In the genomic region with DNA sequence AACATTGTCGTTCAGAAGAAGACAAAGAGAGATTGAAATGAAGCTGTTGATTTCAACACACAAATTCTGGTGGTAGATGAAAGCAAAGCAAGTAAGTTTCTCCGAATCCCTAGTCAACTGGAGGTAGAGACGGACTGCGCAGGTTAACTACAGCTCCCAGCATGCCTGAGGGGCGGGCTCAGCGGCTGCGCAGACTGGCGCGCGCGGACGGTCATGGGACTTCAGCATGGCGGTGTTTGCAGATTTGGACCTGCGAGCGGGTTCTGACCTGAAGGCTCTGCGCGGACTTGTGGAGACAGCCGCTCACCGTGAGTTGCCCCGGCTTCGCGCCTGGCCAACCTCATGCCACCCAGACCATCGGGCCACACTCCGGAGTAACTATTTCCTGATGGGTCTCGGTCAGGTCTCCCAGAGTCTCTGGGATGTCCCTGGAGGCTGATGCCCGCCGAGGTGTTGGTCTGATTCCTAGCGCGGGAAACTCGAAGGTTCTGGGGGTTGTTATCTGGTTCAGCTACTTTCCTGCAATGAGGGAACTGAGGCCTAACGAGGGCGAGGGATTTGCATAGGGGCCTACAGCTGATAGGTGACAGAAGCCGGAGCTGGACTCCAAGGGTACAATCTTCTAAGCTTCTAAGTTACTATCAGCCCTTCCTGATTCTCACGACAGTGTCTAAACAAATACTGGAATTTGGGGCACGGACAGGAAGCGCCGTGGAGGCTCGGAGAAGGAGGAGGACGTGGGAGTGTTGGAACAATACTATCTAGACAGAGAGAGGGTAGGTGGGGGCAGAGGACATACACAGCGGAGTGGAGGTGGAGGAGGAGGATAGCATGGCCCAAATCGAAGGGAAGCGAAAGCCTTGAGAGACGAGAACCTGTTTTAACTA, we compare ENCODE assay signal across 1 cellular context.
TF ChIP-seq lines count a peak whose summit lies in the region.

Gene RPP30, plus strand, starts transcription at position 214 of the 887 bp plus-strand sequence. Its CDS starts 13 bp downstream, at position 227.

TF ChIP-seq in HepG2, 621 proteins besides CTCF, POLR2A, EP300 and RAD21 (continued from another document and continues in another):
- TF ChIP-seq HMGXB3 (CRISPR knock-in tag; IDR thresholded peaks at IDR 0.05; ENCODE audit: borderline replicate concordance) (0 out of 2 replicates have a peak, but pooled peaks have one; percentile 10), NONO (IDR thresholded peaks at IDR 0.05) (no peak), NONO (CRISPR knock-in tag; conservative IDR thresholded peaks at IDR 0.05) (peak; percentile 43; the same call in 1 of the 2 replicates), ZNF616 (CRISPR knock-in tag; IDR thresholded peaks at IDR 0.05; ENCODE audit: low read depth) (no peak), MATR3 (CRISPR knock-in tag; IDR thresholded peaks at IDR 0.05) (no peak), ZNF788 (CRISPR knock-in tag; IDR thresholded peaks at IDR 0.05; ENCODE audit: borderline replicate concordance) (peak; percentile 66; the same call in 1 of the 2 replicates), STAG1 (CRISPR knock-in tag; IDR thresholded peaks at IDR 0.05) (no peak), TOPORS (CRISPR knock-in tag; IDR thresholded peaks at IDR 0.05) (no peak), IRX3 (CRISPR knock-in tag; IDR thresholded peaks at IDR 0.05; ENCODE audit: borderline replicate concordance, low read depth) (no peak), ZNF792 (CRISPR knock-in tag; IDR thresholded peaks at IDR 0.05) (no peak), ZNF10 (CRISPR knock-in tag; IDR thresholded peaks at IDR 0.05; ENCODE audit: borderline replicate concordance, low read depth) (0 out of 2 replicates have a peak, but pooled peaks have one; percentile 55), REL (CRISPR knock-in tag; conservative IDR thresholded peaks at IDR 0.05) (no peak), ZNF567 (CRISPR knock-in tag; IDR thresholded peaks at IDR 0.05; ENCODE audit: borderline replicate concordance) (0 out of 2 replicates have a peak, but pooled peaks have one; percentile 39), ZNF598 (CRISPR knock-in tag; IDR thresholded peaks at IDR 0.05; ENCODE audit: borderline replicate concordance) (peak; percentile 73; the same call in 1 of the 2 replicates), SAP130 (CRISPR knock-in tag; IDR thresholded peaks at IDR 0.05; ENCODE audit: low read depth) (peak; percentile 77), GABPA (IDR thresholded peaks at IDR 0.05; ENCODE audit: low read depth, low read length) (no peak), GABPA (CRISPR knock-in tag; IDR thresholded peaks at IDR 0.05; ENCODE audit: low read depth) (peak; percentile 59), RORA (CRISPR knock-in tag; IDR thresholded peaks at IDR 0.05) (no peak), KAT8 (CRISPR knock-in tag; IDR thresholded peaks at IDR 0.05) (peak; percentile 82), NFYB (CRISPR knock-in tag; IDR thresholded peaks at IDR 0.05) (0 out of 2 replicates have a peak, but pooled peaks have one; percentile 33), ZNF329 (CRISPR knock-in tag; IDR thresholded peaks at IDR 0.05; ENCODE audit: low read depth) (peak; percentile 83; the same call in 1 of the 2 replicates), ZNF414 (CRISPR knock-in tag; IDR thresholded peaks at IDR 0.05) (no peak), MYC (CRISPR knock-in tag; IDR thresholded peaks at IDR 0.05; ENCODE audit: borderline replicate concordance) (peak; percentile 23; the same call in 1 of the 2 replicates), ZSCAN29 (CRISPR knock-in tag; conservative IDR thresholded peaks at IDR 0.05) (no peak), MAX (IDR thresholded peaks at IDR 0.05) (peak; percentile 33), SP4 (CRISPR knock-in tag; IDR thresholded peaks at IDR 0.05) (peak; percentile 81; the same call in 1 of the 2 replicates), FIP1L1 (IDR thresholded peaks at IDR 0.05; ENCODE audit: borderline replicate concordance, insufficient read depth, low read depth, low read length) (no peak), ZUFSP (CRISPR knock-in tag; IDR thresholded peaks at IDR 0.05; ENCODE audit: borderline replicate concordance) (no peak), HDAC2 (CRISPR knock-in tag; IDR thresholded peaks at IDR 0.05) (peak; percentile 49), NAIF1 (CRISPR knock-in tag; IDR thresholded peaks at IDR 0.05; ENCODE audit: borderline replicate concordance) (no peak), TFE3 (CRISPR knock-in tag; IDR thresholded peaks at IDR 0.05) (peak; percentile 79), SP5 (CRISPR knock-in tag; IDR thresholded peaks at IDR 0.05; ENCODE audit: borderline replicate concordance, low read depth) (peak; percentile 60), HDAC1 (CRISPR knock-in tag; IDR thresholded peaks at IDR 0.05) (peak; percentile 81), SMAD1 (CRISPR knock-in tag; IDR thresholded peaks at IDR 0.05; ENCODE audit: borderline replicate concordance, low read depth) (peak; percentile 83; the same call in 1 of the 2 replicates), E2F5 (CRISPR knock-in tag; conservative IDR thresholded peaks at IDR 0.05) (peak; percentile 74), ZNF292 (CRISPR knock-in tag; IDR thresholded peaks at IDR 0.05; ENCODE audit: borderline replicate concordance, low read depth) (0 out of 2 replicates have a peak, but pooled peaks have one; percentile 19), ZNF891 (CRISPR knock-in tag; IDR thresholded peaks at IDR 0.05) (peak; percentile 94)
- TF ChIP-seq, protein P1, sequence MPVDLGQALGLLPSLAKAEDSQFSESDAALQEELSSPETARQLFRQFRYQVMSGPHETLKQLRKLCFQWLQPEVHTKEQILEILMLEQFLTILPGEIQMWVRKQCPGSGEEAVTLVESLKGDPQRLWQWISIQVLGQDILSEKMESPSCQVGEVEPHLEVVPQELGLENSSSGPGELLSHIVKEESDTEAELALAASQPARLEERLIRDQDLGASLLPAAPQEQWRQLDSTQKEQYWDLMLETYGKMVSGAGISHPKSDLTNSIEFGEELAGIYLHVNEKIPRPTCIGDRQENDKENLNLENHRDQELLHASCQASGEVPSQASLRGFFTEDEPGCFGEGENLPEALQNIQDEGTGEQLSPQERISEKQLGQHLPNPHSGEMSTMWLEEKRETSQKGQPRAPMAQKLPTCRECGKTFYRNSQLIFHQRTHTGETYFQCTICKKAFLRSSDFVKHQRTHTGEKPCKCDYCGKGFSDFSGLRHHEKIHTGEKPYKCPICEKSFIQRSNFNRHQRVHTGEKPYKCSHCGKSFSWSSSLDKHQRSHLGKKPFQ (CRISPR knock-in tag; IDR thresholded peaks at IDR 0.05; ENCODE audit: insufficient replicate concordance) = no peak
- TF ChIP-seq, protein P2, sequence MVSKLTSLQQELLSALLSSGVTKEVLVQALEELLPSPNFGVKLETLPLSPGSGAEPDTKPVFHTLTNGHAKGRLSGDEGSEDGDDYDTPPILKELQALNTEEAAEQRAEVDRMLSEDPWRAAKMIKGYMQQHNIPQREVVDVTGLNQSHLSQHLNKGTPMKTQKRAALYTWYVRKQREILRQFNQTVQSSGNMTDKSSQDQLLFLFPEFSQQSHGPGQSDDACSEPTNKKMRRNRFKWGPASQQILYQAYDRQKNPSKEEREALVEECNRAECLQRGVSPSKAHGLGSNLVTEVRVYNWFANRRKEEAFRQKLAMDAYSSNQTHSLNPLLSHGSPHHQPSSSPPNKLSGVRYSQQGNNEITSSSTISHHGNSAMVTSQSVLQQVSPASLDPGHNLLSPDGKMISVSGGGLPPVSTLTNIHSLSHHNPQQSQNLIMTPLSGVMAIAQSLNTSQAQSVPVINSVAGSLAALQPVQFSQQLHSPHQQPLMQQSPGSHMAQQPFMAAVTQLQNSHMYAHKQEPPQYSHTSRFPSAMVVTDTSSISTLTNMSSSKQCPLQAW (CRISPR knock-in tag; IDR thresholded peaks at IDR 0.05) = peak; percentile 64
- TF ChIP-seq, protein P3, sequence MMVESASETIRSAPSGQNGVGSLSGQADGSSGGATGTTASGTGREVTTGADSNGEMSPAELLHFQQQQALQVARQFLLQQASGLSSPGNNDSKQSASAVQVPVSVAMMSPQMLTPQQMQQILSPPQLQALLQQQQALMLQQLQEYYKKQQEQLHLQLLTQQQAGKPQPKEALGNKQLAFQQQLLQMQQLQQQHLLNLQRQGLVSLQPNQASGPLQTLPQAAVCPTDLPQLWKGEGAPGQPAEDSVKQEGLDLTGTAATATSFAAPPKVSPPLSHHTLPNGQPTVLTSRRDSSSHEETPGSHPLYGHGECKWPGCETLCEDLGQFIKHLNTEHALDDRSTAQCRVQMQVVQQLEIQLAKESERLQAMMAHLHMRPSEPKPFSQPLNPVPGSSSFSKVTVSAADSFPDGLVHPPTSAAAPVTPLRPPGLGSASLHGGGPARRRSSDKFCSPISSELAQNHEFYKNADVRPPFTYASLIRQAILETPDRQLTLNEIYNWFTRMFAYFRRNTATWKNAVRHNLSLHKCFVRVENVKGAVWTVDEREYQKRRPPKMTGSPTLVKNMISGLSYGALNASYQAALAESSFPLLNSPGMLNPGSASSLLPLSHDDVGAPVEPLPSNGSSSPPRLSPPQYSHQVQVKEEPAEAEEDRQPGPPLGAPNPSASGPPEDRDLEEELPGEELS (CRISPR knock-in tag; IDR thresholded peaks at IDR 0.05) = no peak
- TF ChIP-seq, protein P4, sequence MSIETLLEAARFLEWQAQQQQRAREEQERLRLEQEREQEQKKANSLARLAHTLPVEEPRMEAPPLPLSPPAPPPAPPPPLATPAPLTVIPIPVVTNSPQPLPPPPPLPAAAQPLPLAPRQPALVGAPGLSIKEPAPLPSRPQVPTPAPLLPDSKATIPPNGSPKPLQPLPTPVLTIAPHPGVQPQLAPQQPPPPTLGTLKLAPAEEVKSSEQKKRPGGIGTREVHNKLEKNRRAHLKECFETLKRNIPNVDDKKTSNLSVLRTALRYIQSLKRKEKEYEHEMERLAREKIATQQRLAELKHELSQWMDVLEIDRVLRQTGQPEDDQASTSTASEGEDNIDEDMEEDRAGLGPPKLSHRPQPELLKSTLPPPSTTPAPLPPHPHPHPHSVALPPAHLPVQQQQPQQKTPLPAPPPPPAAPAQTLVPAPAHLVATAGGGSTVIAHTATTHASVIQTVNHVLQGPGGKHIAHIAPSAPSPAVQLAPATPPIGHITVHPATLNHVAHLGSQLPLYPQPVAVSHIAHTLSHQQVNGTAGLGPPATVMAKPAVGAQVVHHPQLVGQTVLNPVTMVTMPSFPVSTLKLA (IDR thresholded peaks at IDR 0.05) = peak; percentile 19; the same call in 1 of the 2 replicates
